ENCODE assay signal across 1 cellular context in genomic region chr16:57845115-57845514, GRCh38.
TF ChIP-seq lines count a peak whose summit lies in the region.

No MANE protein-coding gene starts in this region.

TF ChIP-seq in GM23338, 12 proteins besides CTCF, POLR2A, EP300 and RAD21 (continued from another document):
- no peak for TF ChIP-seq ZNF462 (CRISPR knock-in tag; IDR thresholded peaks at IDR 0.05)
- TF ChIP-seq EZH2 (IDR thresholded peaks at IDR 0.05; ENCODE audit: low read depth, unreplicated experiment), result no peak
- no peak for TF ChIP-seq NANOG (IDR thresholded peaks at IDR 0.05; ENCODE audit: borderline replicate concordance)
- no peak for TF ChIP-seq STAT1 (IDR thresholded peaks at IDR 0.05; ENCODE audit: unreplicated experiment)
- TF ChIP-seq REST (IDR thresholded peaks at IDR 0.05; ENCODE audit: unreplicated experiment), result no peak
- TF ChIP-seq ZNF331 (CRISPR knock-in tag; IDR thresholded peaks at IDR 0.05; ENCODE audit: low read depth), result no peak
